In the genomic region with DNA sequence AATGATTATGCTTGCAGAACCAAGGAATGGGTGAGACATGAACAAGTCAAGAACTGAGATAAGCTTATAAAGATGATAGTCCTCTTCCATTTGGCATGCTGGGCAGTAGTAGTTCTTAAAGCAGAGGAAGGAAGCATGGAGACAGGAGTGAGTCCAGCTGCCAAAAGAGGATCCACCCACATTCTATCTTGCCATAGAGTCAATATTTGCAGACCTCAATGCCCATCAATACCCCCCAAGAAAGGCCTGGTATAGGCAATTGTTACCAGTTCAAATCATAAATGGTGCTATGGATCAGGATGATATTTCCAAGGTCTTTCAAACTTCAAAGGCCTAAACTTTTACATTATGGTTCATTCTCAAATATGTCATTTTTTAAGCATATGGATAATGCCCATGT, we compare ENCODE assay signal across 2 cellular contexts.
TF ChIP-seq lines count a peak whose summit lies in the region.

No MANE protein-coding gene starts in this region.

TF ChIP-seq in SK-N-SH, 30 proteins besides CTCF, POLR2A, EP300 and RAD21 (continued from another document):
- no peak for TF ChIP-seq TCF12 (IDR thresholded peaks at IDR 0.05)
- no peak for TF ChIP-seq TEAD4 (IDR thresholded peaks at IDR 0.05; ENCODE audit: borderline replicate concordance, insufficient read depth)
- TF ChIP-seq JUND (IDR thresholded peaks at IDR 0.05) = no peak
- no peak for TF ChIP-seq ELF1 (IDR thresholded peaks at IDR 0.05)
- TF ChIP-seq, protein P1, sequence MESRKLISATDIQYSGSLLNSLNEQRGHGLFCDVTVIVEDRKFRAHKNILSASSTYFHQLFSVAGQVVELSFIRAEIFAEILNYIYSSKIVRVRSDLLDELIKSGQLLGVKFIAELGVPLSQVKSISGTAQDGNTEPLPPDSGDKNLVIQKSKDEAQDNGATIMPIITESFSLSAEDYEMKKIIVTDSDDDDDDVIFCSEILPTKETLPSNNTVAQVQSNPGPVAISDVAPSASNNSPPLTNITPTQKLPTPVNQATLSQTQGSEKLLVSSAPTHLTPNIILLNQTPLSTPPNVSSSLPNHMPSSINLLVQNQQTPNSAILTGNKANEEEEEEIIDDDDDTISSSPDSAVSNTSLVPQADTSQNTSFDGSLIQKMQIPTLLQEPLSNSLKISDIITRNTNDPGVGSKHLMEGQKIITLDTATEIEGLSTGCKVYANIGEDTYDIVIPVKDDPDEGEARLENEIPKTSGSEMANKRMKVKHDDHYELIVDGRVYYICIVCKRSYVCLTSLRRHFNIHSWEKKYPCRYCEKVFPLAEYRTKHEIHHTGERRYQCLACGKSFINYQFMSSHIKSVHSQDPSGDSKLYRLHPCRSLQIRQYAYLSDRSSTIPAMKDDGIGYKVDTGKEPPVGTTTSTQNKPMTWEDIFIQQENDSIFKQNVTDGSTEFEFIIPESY (IDR thresholded peaks at IDR 0.05; ENCODE audit: borderline replicate concordance, low read depth) = no peak
- TF ChIP-seq, protein P2, sequence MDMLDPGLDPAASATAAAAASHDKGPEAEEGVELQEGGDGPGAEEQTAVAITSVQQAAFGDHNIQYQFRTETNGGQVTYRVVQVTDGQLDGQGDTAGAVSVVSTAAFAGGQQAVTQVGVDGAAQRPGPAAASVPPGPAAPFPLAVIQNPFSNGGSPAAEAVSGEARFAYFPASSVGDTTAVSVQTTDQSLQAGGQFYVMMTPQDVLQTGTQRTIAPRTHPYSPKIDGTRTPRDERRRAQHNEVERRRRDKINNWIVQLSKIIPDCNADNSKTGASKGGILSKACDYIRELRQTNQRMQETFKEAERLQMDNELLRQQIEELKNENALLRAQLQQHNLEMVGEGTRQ (IDR thresholded peaks at IDR 0.05; ENCODE audit: borderline replicate concordance, low read depth, low read length) = no peak
- no peak for TF ChIP-seq TAF1 (IDR thresholded peaks at IDR 0.05; ENCODE audit: borderline replicate concordance, low read depth, low read length)

TF ChIP-seq in SK-N-SH treated with all-trans-retinoic acid at 6 μM for 48 hours, 23 proteins besides CTCF, POLR2A, EP300 and RAD21 (continued from another document):
- TF ChIP-seq PPARA (CRISPR knock-in tag; IDR thresholded peaks at IDR 0.05; ENCODE audit: borderline replicate concordance) (no peak), OSR1 (CRISPR knock-in tag; IDR thresholded peaks at IDR 0.05) (no peak), CSDC2 (CRISPR knock-in tag; IDR thresholded peaks at IDR 0.05) (no peak), ZNF565 (CRISPR knock-in tag; conservative IDR thresholded peaks at IDR 0.05; ENCODE audit: low read depth) (no peak), TOX (CRISPR knock-in tag; IDR thresholded peaks at IDR 0.05; ENCODE audit: borderline replicate concordance) (no peak)
- TF ChIP-seq, protein P3, sequence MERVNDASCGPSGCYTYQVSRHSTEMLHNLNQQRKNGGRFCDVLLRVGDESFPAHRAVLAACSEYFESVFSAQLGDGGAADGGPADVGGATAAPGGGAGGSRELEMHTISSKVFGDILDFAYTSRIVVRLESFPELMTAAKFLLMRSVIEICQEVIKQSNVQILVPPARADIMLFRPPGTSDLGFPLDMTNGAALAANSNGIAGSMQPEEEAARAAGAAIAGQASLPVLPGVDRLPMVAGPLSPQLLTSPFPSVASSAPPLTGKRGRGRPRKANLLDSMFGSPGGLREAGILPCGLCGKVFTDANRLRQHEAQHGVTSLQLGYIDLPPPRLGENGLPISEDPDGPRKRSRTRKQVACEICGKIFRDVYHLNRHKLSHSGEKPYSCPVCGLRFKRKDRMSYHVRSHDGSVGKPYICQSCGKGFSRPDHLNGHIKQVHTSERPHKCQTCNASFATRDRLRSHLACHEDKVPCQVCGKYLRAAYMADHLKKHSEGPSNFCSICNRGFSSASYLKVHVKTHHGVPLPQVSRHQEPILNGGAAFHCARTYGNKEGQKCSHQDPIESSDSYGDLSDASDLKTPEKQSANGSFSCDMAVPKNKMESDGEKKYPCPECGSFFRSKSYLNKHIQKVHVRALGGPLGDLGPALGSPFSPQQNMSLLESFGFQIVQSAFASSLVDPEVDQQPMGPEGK (CRISPR knock-in tag; IDR thresholded peaks at IDR 0.05; ENCODE audit: borderline replicate concordance) = no peak
TF ChIP-seq in SK-N-SH treated with all-trans-retinoic acid at 6 μM for 48 hours: peak in this region for 0.
